24 cellular contexts compared by ENCODE assay signal in genomic region chr7:51219261-51219988, GRCh38.
"Had no signal": no experiment of that assay in that cellular context is flagged by ENCODE, and none has a peak within 500 bp of the region (broad histone marks: within the 10 kb centered on the region; RNA-seq: fewer than 3 reads in every experiment).

No MANE protein-coding gene starts in this region.

- H3K36me3 ChIP-seq: adrenal gland, ascending aorta, brain microvascular endothelial cell, left ventricle myocardium inferior, sigmoid colon, tibial artery had no signal

- ATAC-seq: activated CD8-positive, alpha-beta T cell treated with anti-CD3 and anti-CD28 coated beads for 36 hours; activated T-cell treated with anti-CD3 and anti-CD28 coated beads, Interleukin-2, amount 50 U/mL, for 4 hours had no signal

- H3K27ac Mint-ChIP-seq: activated CD4-positive, alpha-beta T cell treated with anti-CD3 and anti-CD28 coated beads, Interleukin-2, amount 10 ng/mL, durations not matched to agents 7 days and 5 days; activated CD8-positive, alpha-beta T cell treated with anti-CD3 and anti-CD28 coated beads for 36 hours; activated naive CD8-positive, alpha-beta T cell; activated T-helper 2 cell treated with anti-CD3 and anti-CD28 coated beads, Interferon-gamma antibody, Interleukin-2, Interleukin-4, amounts not matched to agents 10 μg/mL and 5 μg/mL and 100 μg/mL, durations not matched to agents 14 hours and 24 hours and 36 hours; dendritic cell treated with granulocyte-macrophage colony-stimulating factor and Interleukin-4, amounts not matched to agents 40 ng/mL and 50 ng/mL, for 4 days; natural killer cell treated with Interleukin-12 subunit alpha and Interleukin-12 subunit beta and Interleukin-15 and Interleukin-18, amount 100 ng/mL, for 72 hours; stimulated activated naive CD8-positive, alpha-beta T cell treated with anti-CD3 and anti-CD28 coated beads, Interleukin-15, Interleukin-2, amounts not matched to agents 100 ng/mL and 50 ng/mL, for 24 hours had no signal

- H3K27me3 ChIP-seq: adrenal gland, ascending aorta, brain microvascular endothelial cell, sigmoid colon, tibial artery had no signal

- H3K4me1 ChIP-seq: adrenal gland, ascending aorta, sigmoid colon, tibial artery had no signal

- DNase-seq: activated CD4-positive, alpha-beta T cell treated with anti-CD3 and anti-CD28 coated beads, Interleukin-2, amount 10 ng/mL, durations not matched to agents 7 days and 5 days; activated CD4-positive, CD25-positive, alpha-beta regulatory T cell treated with anti-CD3 and anti-CD28 coated beads, Interleukin-2, amount 50 U/mL, for 72 hours; activated CD8-positive, alpha-beta T cell treated with anti-CD3 and anti-CD28 coated beads for 36 hours; activated naive CD4-positive, alpha-beta T cell; activated T-cell treated with anti-CD3 and anti-CD28 coated beads, Interleukin-2, amount 50 U/mL, for 4 hours; adrenal gland; brain microvascular endothelial cell; caudate nucleus; effector CD4-positive, alpha-beta T cell; foreskin melanocyte; left ventricle myocardium inferior; sigmoid colon; stimulated activated CD4-positive, alpha-beta T cell treated with anti-CD3 and anti-CD28 coated beads, Interleukin-4, amount 100 ng/mL, for 1 hour; substantia nigra; T-helper 2 cell; tibial artery had no signal

- H3K9me3 Mint-ChIP-seq: activated CD4-positive, alpha-beta T cell treated with anti-CD3 and anti-CD28 coated beads, Interleukin-2, amount 10 ng/mL, durations not matched to agents 7 days and 5 days; activated CD8-positive, alpha-beta T cell treated with anti-CD3 and anti-CD28 coated beads for 36 hours; activated T-cell treated with anti-CD3 and anti-CD28 coated beads, Interleukin-2, amount 50 U/mL, for 4 hours; activated T-helper 2 cell treated with anti-CD3 and anti-CD28 coated beads, Interferon-gamma antibody, Interleukin-2, Interleukin-4, amounts not matched to agents 10 μg/mL and 5 μg/mL and 100 μg/mL, durations not matched to agents 14 hours and 24 hours and 36 hours; dendritic cell treated with granulocyte-macrophage colony-stimulating factor and Interleukin-4, amounts not matched to agents 40 ng/mL and 50 ng/mL, for 4 days; natural killer cell treated with Interleukin-12 subunit alpha and Interleukin-12 subunit beta and Interleukin-15 and Interleukin-18, amount 100 ng/mL, for 72 hours; stimulated activated naive CD8-positive, alpha-beta T cell treated with anti-CD3 and anti-CD28 coated beads, Interleukin-15, Interleukin-2, amounts not matched to agents 100 ng/mL and 50 ng/mL, for 24 hours had no signal

- H3K27ac ChIP-seq: adrenal gland, ascending aorta, brain microvascular endothelial cell, left ventricle myocardium inferior, parathyroid adenoma, sigmoid colon, tibial artery had no signal

- H3K4me3 ChIP-seq: adrenal gland, ascending aorta, left ventricle myocardium inferior, sigmoid colon, smooth muscle cell, tibial artery had no signal

- H3K4me1 Mint-ChIP-seq: activated CD4-positive, alpha-beta T cell treated with anti-CD3 and anti-CD28 coated beads, Interleukin-2, amount 10 ng/mL, durations not matched to agents 7 days and 5 days had no signal

- H3K36me3 Mint-ChIP-seq: activated naive CD8-positive, alpha-beta T cell; natural killer cell treated with Interleukin-12 subunit alpha and Interleukin-12 subunit beta and Interleukin-15 and Interleukin-18, amount 100 ng/mL, for 72 hours had no signal

- H3K4me3 Mint-ChIP-seq: activated CD4-positive, alpha-beta T cell treated with anti-CD3 and anti-CD28 coated beads, Interleukin-2, amount 10 ng/mL, durations not matched to agents 7 days and 5 days; activated CD8-positive, alpha-beta T cell treated with anti-CD3 and anti-CD28 coated beads for 36 hours; activated naive CD8-positive, alpha-beta T cell; activated T-cell treated with anti-CD3 and anti-CD28 coated beads, Interleukin-2, amount 50 U/mL, for 4 hours; dendritic cell treated with granulocyte-macrophage colony-stimulating factor and Interleukin-4, amounts not matched to agents 40 ng/mL and 50 ng/mL, for 4 days; natural killer cell treated with Interleukin-12 subunit alpha and Interleukin-12 subunit beta and Interleukin-15 and Interleukin-18, amount 100 ng/mL, for 72 hours; stimulated activated naive CD8-positive, alpha-beta T cell treated with anti-CD3 and anti-CD28 coated beads, Interleukin-15, Interleukin-2, amounts not matched to agents 100 ng/mL and 50 ng/mL, for 24 hours had no signal

- H3K9me3 ChIP-seq: adrenal gland, ascending aorta, left ventricle myocardium inferior, sigmoid colon, tibial artery had no signal
